Comparison of ENCODE assay signal across 15 cellular contexts in the genomic region with DNA sequence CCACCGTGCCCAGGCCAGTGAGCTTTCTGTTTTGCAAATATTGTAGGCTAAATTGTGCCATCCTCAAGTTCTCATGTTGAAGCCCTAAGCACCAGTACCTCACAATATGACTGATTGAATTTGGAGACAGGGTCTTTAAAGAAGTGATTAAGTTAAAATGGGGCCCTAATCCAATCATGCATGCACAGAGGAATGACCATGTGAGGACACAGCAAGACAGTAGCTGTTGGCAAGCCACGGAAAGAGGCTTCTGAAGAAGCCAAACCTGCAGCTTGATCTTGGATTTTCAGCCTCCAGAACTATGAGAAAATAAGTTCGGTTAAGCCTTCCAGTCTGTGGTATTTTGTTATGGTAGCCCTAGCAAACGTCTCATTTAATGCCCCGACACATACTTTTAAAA. TPM values are rescaled to one million over a fixed set of nuclear protein-coding genes. Genes with fewer than 3 reads are reported as not detected.
"Had no signal": no experiment of that assay in that cellular context is flagged by ENCODE, and none has a peak within 500 bp of the region (broad histone marks: within the 10 kb centered on the region; RNA-seq: fewer than 3 reads in every experiment).

No MANE protein-coding gene starts in this region.

- H3K27ac ChIP-seq: esophagus muscularis mucosa, lower lobe of right lung, spleen, thoracic aorta, WERI-Rb-1 had no signal

- H3K4me3 ChIP-seq: esophagus muscularis mucosa, lower lobe of right lung, spleen, thoracic aorta had no signal

- H3K36me3 ChIP-seq: esophagus muscularis mucosa, lower lobe of right lung, thoracic aorta, WERI-Rb-1 had no signal

- H3K27me3 Mint-ChIP-seq: stimulated activated naive CD8-positive, alpha-beta T cell treated with anti-CD3 and anti-CD28 coated beads, Interleukin-15, Interleukin-2, amounts not matched to agents 100 ng/mL and 50 ng/mL, for 24 hours had no signal

- DNase-seq: activated CD4-positive, alpha-beta T cell treated with anti-CD3 and anti-CD28 coated beads, Interleukin-2, amount 50 U/mL, for 48 hours; activated naive CD4-positive, alpha-beta T cell treated with anti-CD3 and anti-CD28 coated beads, Interleukin-2, amount 50 U/mL, for 16 hours; glutamatergic neuron; left colon; lower lobe of right lung; midbrain; spleen; WERI-Rb-1 had no signal

- FAIRE-seq: bronchial epithelial cell, endometrium had no signal

- H3K27me3 ChIP-seq: esophagus muscularis mucosa, spleen had no signal

- ATAC-seq: left colon, sciatic nerve had no signal

- H3K27ac Mint-ChIP-seq: stimulated activated naive CD8-positive, alpha-beta T cell treated with anti-CD3 and anti-CD28 coated beads, Interleukin-15, Interleukin-2, amounts not matched to agents 100 ng/mL and 50 ng/mL, for 24 hours had no signal

- H3K9me3 ChIP-seq: esophagus muscularis mucosa, lower lobe of right lung, spleen, thoracic aorta had no signal

- H3K4me3 Mint-ChIP-seq: stimulated activated naive CD8-positive, alpha-beta T cell treated with anti-CD3 and anti-CD28 coated beads, Interleukin-15, Interleukin-2, amounts not matched to agents 100 ng/mL and 50 ng/mL, for 24 hours had no signal

- H3K9me3 Mint-ChIP-seq: stimulated activated naive CD8-positive, alpha-beta T cell treated with anti-CD3 and anti-CD28 coated beads, Interleukin-15, Interleukin-2, amounts not matched to agents 100 ng/mL and 50 ng/mL, for 24 hours had no signal

RNA-seq across cellular contexts. Expression of a gene that starts 25.4 kb away (rescaled TPM):
- total RNA-seq: T-helper 1 cell treated with Interleukin-12 subunit alpha and Interleukin-12 subunit beta and Interleukin-4 antibody, amounts not matched to agents 30 ng/mL and 1 ng/mL, for 36 hours had no signal
